ENCODE assay signal across 8 cellular contexts in the genomic region with DNA sequence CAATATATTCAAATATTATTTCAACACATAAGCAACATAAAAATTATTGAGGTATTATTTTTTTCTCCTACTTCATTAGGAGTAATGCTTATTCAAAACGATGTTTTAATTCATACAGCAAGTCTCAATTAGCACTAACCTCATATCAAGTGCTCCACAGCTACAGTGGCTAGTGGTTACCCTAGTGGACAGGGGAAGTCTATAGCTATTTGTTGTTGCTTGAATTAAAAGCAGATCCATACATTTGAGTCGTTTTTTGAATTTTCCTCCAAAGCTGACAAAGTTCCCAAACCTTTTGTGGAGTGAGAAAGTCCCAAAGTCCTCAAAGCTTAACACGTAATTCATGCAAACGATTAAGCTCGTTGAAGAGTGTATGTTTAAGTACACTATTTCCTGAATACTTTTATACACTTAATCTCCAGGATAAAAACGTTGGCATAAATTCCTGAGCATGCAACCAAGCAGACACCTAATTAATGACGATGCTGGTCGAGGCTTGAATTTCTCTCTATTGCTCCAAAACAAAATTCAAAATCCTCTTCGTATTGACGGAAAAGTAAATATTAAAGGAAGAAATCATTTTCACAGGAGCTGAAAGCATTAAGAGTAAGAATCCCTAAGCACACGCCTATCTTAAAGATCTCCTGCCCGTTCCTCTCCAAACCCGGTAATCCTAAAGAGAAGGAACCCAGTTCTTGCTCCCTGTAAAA. TPM values are rescaled to one million over a fixed set of nuclear protein-coding genes. Genes with fewer than 3 reads are reported as not detected.
DNase-seq lines count a peak whose midpoint lies in the region; ATAC-seq and TF ChIP-seq lines count a peak whose summit lies in the region.

No MANE protein-coding gene starts in this region.

- intact Hi-C loops in activated CD4-positive, alpha-beta memory T cell treated with anti-CD3 and anti-CD28 coated beads for 36 hours (cut with micrococcal nuclease): no loop called here
- intact Hi-C loops in stomach (cut with DNase I; ENCODE audit: low total_unique reads): no loop called here

- H3K36me3 Mint-ChIP-seq in stimulated activated naive CD8-positive, alpha-beta T cell treated with anti-CD3 and anti-CD28 coated beads, Interleukin-15, Interleukin-2, amounts not matched to agents 100 ng/mL and 50 ng/mL, for 24 hours (ENCODE audit: low read depth): peaks cover 13% of the 10 kb centered on the region
- H3K36me3 Mint-ChIP-seq in activated CD4-positive, alpha-beta memory T cell treated with anti-CD3 and anti-CD28 coated beads for 36 hours: peaks cover 7% of the 10 kb centered on the region

- no peak for DNase-seq in stimulated activated naive CD8-positive, alpha-beta T cell treated with anti-CD3 and anti-CD28 coated beads, Interleukin-15, Interleukin-2, amounts not matched to agents 100 U/mL and 50 U/mL, for 24 hours
- no peak for DNase-seq in activated CD4-positive, alpha-beta memory T cell treated with anti-CD3 and anti-CD28 coated beads for 36 hours
- no peak for DNase-seq in stomach
- no peak for DNase-seq in NCI-H345 (lab: John Stamatoyannopoulos, UW)
- DNase-seq in 8988T: no peak

- WGBS in stomach, 5 donors: 2 to 5% (median 3%) methylated on average over 13 of the region's 13 CpGs

- H3K4me1 ChIP-seq in stomach: peaks cover 8 to 51% (median 33%) of the 10 kb centered on the region in 4 donors

- no peak for TF ChIP-seq CTCF in stomach (IDR thresholded peaks at IDR 0.05)

- POLR2A ChIA-PET in activated CD4-positive, alpha-beta memory T cell treated with anti-CD3 and anti-CD28 coated beads for 36 hours (lab: Charles Lee): interaction anchor here (1.1 kb wide), 1 partner anchor 94 kb away, joined by 3 read pairs; no protein-coding TSS in a partner anchor

- CTCF ChIA-PET in activated CD4-positive, alpha-beta memory T cell treated with anti-CD3 and anti-CD28 coated beads for 36 hours (lab: Charles Lee): interaction anchor here (1.6 to 4.8 kb wide), 2 partner anchors 11 to 62 kb away, joined by 5 to 43 read pairs; no protein-coding TSS in a partner anchor

- H3K36me3 ChIP-seq in stomach: no peaks in the 10 kb centered on the region

- H3K4me3 Mint-ChIP-seq in stimulated activated naive CD8-positive, alpha-beta T cell treated with anti-CD3 and anti-CD28 coated beads, Interleukin-15, Interleukin-2, amounts not matched to agents 100 ng/mL and 50 ng/mL, for 24 hours: peak overlapping the region; percentile 92
- peak overlapping the region; percentile 88 for H3K4me3 Mint-ChIP-seq in activated CD4-positive, alpha-beta memory T cell treated with anti-CD3 and anti-CD28 coated beads for 36 hours

- TF ChIP-seq POLR2A in stomach (IDR thresholded peaks at IDR 0.05): no peak

- no peaks in the 10 kb centered on the region for H3K9me3 Mint-ChIP-seq in stimulated activated naive CD8-positive, alpha-beta T cell treated with anti-CD3 and anti-CD28 coated beads, Interleukin-15, Interleukin-2, amounts not matched to agents 100 ng/mL and 50 ng/mL, for 24 hours
- no peaks in the 10 kb centered on the region for H3K9me3 Mint-ChIP-seq in activated CD4-positive, alpha-beta memory T cell treated with anti-CD3 and anti-CD28 coated beads for 36 hours

- peaks cover 4% of the 10 kb centered on the region for H3K27me3 Mint-ChIP-seq in stimulated activated naive CD8-positive, alpha-beta T cell treated with anti-CD3 and anti-CD28 coated beads, Interleukin-15, Interleukin-2, amounts not matched to agents 100 ng/mL and 50 ng/mL, for 24 hours
- no peaks in the 10 kb centered on the region for H3K27me3 Mint-ChIP-seq in activated CD4-positive, alpha-beta memory T cell treated with anti-CD3 and anti-CD28 coated beads for 36 hours

- no peaks in the 10 kb centered on the region for H3K9me3 ChIP-seq in iPS-18c (ENCODE audit: control insufficient read depth, insufficient read depth, low read length)
- H3K9me3 ChIP-seq in stomach: no peaks in the 10 kb centered on the region

- no peaks in the 10 kb centered on the region for H3K27me3 ChIP-seq in stomach

- no peak for TF ChIP-seq EP300 in stomach (IDR thresholded peaks at IDR 0.05)

- H3K27ac ChIP-seq in stomach: peak overlapping the region; percentile 89 to 99 (median 95)

- ATAC-seq in stimulated activated naive CD8-positive, alpha-beta T cell treated with anti-CD3 and anti-CD28 coated beads, Interleukin-15, Interleukin-2, amounts not matched to agents 100 U/mL and 50 U/mL, for 24 hours: no peak
- no peak for ATAC-seq in GM18870 (IDR thresholded peaks at IDR 0.05; ENCODE audit: unreplicated experiment)

- H3K4me3 ChIP-seq in iPS-18c (ENCODE audit: insufficient read depth, low read depth, low read length) (peak overlapping the region; percentile 83), stomach (peak overlapping the region; percentile 64 to 93 (median 75))

- H3K4me1 Mint-ChIP-seq in stimulated activated naive CD8-positive, alpha-beta T cell treated with anti-CD3 and anti-CD28 coated beads, Interleukin-15, Interleukin-2, amounts not matched to agents 100 ng/mL and 50 ng/mL, for 24 hours (ENCODE audit: low read depth): peaks cover 62% of the 10 kb centered on the region
- peaks cover 47% of the 10 kb centered on the region for H3K4me1 Mint-ChIP-seq in activated CD4-positive, alpha-beta memory T cell treated with anti-CD3 and anti-CD28 coated beads for 36 hours (ENCODE audit: low read depth)

- peak overlapping the region; percentile 83 for H3K27ac Mint-ChIP-seq in stimulated activated naive CD8-positive, alpha-beta T cell treated with anti-CD3 and anti-CD28 coated beads, Interleukin-15, Interleukin-2, amounts not matched to agents 100 ng/mL and 50 ng/mL, for 24 hours
- peak overlapping the region; percentile 90 for H3K27ac Mint-ChIP-seq in activated CD4-positive, alpha-beta memory T cell treated with anti-CD3 and anti-CD28 coated beads for 36 hours

RNA-seq across cellular contexts. Expression of a gene that starts 1.0 kb away (rescaled TPM):
- total RNA-seq in activated CD4-positive, alpha-beta memory T cell treated with anti-CD3 and anti-CD28 coated beads for 36 hours: 10 to 100 TPM; 44.6 to 52.4 TPM
- 100 to 1,000 TPM in 4 of 5 donors, 10 to 100 TPM in 1; 58.3 to 207 (median 125) TPM for total RNA-seq in stomach
- 10 to 100 TPM in 1 of 3 donors, 1 to 10 TPM in 2; 5.4 to 11.0 (median 8.1) TPM for polyA plus RNA-seq in stomach

RNA-seq across cellular contexts. Expression of a gene that starts 7.5 kb away (rescaled TPM):
- 1 to 10 TPM; 2.3 to 2.6 TPM for total RNA-seq in activated CD4-positive, alpha-beta memory T cell treated with anti-CD3 and anti-CD28 coated beads for 36 hours
- total RNA-seq in stomach: 1 to 10 TPM in 2 of 5 donors, under 1 TPM in 1, not detected in 2; 0.29 to 3.0 (median 2.9) TPM
- 1 to 10 TPM in 1 of 3 donors, under 1 TPM in 2; 0.31 to 2.6 (median 0.98) TPM for polyA plus RNA-seq in stomach
